Comparison of ENCODE assay signal across 38 cellular contexts in the genomic region with DNA sequence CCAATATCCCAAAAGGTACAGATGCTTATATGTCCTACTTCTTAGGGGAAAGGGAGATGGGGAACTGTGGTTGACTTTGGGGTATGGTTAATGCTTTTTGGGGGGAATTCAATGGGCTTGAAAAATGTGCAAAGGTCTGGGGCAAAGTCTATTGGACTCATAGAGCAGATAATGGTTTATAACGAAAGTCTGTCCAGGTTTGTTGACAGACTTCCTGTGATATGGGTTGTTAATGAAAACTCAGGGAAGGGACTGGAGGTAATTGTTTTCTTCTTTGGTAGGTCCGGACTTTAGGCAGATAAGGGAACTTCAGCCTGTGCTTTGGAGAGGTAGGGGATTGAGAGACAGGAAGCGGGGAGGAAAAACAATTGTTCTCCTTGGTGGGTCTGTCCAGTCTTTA.
"Had no signal": no experiment of that assay in that cellular context is flagged by ENCODE, and none has a peak within 500 bp of the region (broad histone marks: within the 10 kb centered on the region; RNA-seq: fewer than 3 reads in every experiment).

No MANE protein-coding gene starts in this region.

- H3K27ac Mint-ChIP-seq: activated B cell treated with CpG ODN at 0.5 μM for 24 hours; activated CD4-positive, alpha-beta memory T cell treated with anti-CD3 and anti-CD28 coated beads for 36 hours; activated CD4-positive, alpha-beta T cell treated with anti-CD3 and anti-CD28 coated beads, Interleukin-2, amount 10 ng/mL, durations not matched to agents 24 days and 14 days; activated CD8-positive, alpha-beta T cell treated with anti-CD3 and anti-CD28 coated beads for 36 hours; activated naive CD4-positive, alpha-beta T cell treated with anti-CD3 and anti-CD28 coated beads for 36 hours; activated naive CD4-positive, alpha-beta T cell treated with anti-CD3 and anti-CD28 coated beads, Interleukin-2, amount 50 U/mL, for 72 hours; activated naive CD8-positive, alpha-beta T cell treated with anti-CD3 and anti-CD28 coated beads for 36 hours; activated T-cell treated with anti-CD3 and anti-CD28 coated beads, Interleukin-2, amount 50 U/mL, for 72 hours; activated T-helper 1 cell treated with anti-CD3 and anti-CD28 coated beads, Interleukin-12 subunit alpha, Interleukin-12 subunit beta, Interleukin-2, Interleukin-4 antibody, amounts not matched to agents 30 ng/mL and 10 ng/mL and 1 ng/mL, durations not matched to agents 14 hours and 24 hours and 36 hours; activated T-helper 17 cell treated with anti-CD3 and anti-CD28 coated beads, Interleukin-2, amount 50 U/mL, for 72 hours; brain; T-helper 1 cell treated with Interleukin-12 subunit alpha and Interleukin-12 subunit beta and Interleukin-4 antibody, amounts not matched to agents 30 μg/mL and 1 μg/mL, for 36 hours; T-helper 2 cell treated with Interferon-gamma antibody and Interleukin-4, amounts not matched to agents 5 μg/mL and 100 μg/mL, for 36 hours had no signal

- H3K27me3 ChIP-seq: adrenal gland, cardiac muscle cell had no signal

- FAIRE-seq: bronchial epithelial cell, TTC549 had no signal

- H3K4me3 Mint-ChIP-seq: activated B cell treated with CpG ODN at 0.5 μM for 24 hours; activated CD4-positive, alpha-beta memory T cell treated with anti-CD3 and anti-CD28 coated beads for 36 hours; activated CD4-positive, alpha-beta T cell treated with anti-CD3 and anti-CD28 coated beads, Interleukin-2, amount 10 ng/mL, durations not matched to agents 24 days and 14 days; activated CD8-positive, alpha-beta T cell treated with anti-CD3 and anti-CD28 coated beads for 36 hours; activated naive CD4-positive, alpha-beta T cell treated with anti-CD3 and anti-CD28 coated beads for 36 hours; activated naive CD8-positive, alpha-beta T cell treated with anti-CD3 and anti-CD28 coated beads for 36 hours; activated T-cell treated with anti-CD3 and anti-CD28 coated beads, Interleukin-2, amount 50 U/mL, for 4 hours; activated T-cell treated with anti-CD3 and anti-CD28 coated beads, Interleukin-2, amount 50 U/mL, for 72 hours; activated T-helper 1 cell treated with anti-CD3 and anti-CD28 coated beads, Interleukin-12 subunit alpha, Interleukin-12 subunit beta, Interleukin-2, Interleukin-4 antibody, amounts not matched to agents 30 ng/mL and 10 ng/mL and 1 ng/mL, durations not matched to agents 14 hours and 24 hours and 36 hours; activated T-helper 17 cell treated with anti-CD3 and anti-CD28 coated beads, Interleukin-2, amount 50 U/mL, for 72 hours; brain; central memory CD8-positive, alpha-beta T cell; T-helper 1 cell treated with Interleukin-12 subunit alpha and Interleukin-12 subunit beta and Interleukin-4 antibody, amounts not matched to agents 30 μg/mL and 1 μg/mL, for 36 hours; T-helper 2 cell treated with Interferon-gamma antibody and Interleukin-4, amounts not matched to agents 5 μg/mL and 100 μg/mL, for 36 hours had no signal

- DNase-seq: activated B cell treated with CpG ODN at 0.5 μM for 24 hours; activated CD4-positive, alpha-beta memory T cell treated with anti-CD3 and anti-CD28 coated beads for 36 hours; activated CD4-positive, alpha-beta T cell treated with anti-CD3 and anti-CD28 coated beads for 4 hours; activated CD4-positive, alpha-beta T cell treated with anti-CD3 and anti-CD28 coated beads, Interleukin-2, amount 10 ng/mL, durations not matched to agents 24 days and 14 days; activated CD4-positive, alpha-beta T cell treated with anti-CD3 and anti-CD28 coated beads, Interleukin-2, amount 50 U/mL, for 1 hour; activated CD4-positive, alpha-beta T cell treated with anti-CD3 and anti-CD28 coated beads, Interleukin-2, amount 50 U/mL, for 4 hours; activated CD4-positive, CD25-positive, alpha-beta regulatory T cell treated with anti-CD3 and anti-CD28 coated beads, Interleukin-2, amount 50 U/mL, for 72 hours; activated CD8-positive, alpha-beta memory T cell treated with anti-CD3 and anti-CD28 coated beads, Interleukin-2, amount 50 U/mL, for 4 hours; activated CD8-positive, alpha-beta T cell treated with anti-CD3 and anti-CD28 coated beads for 36 hours; activated effector memory CD4-positive, alpha-beta T cell treated with anti-CD3 and anti-CD28 coated beads, Interleukin-2, amount 50 U/mL, for 16 hours; activated gamma-delta T cell treated with Interleukin-2 at 50 U/mL for 16 hours; activated naive CD4-positive, alpha-beta T cell; activated naive CD4-positive, alpha-beta T cell treated with anti-CD3 and anti-CD28 coated beads for 36 hours; activated naive CD4-positive, alpha-beta T cell treated with anti-CD3 and anti-CD28 coated beads, Interleukin-2, amount 50 U/mL, for 16 hours; activated naive CD8-positive, alpha-beta T cell treated with anti-CD3 and anti-CD28 coated beads for 36 hours; activated T-cell treated with anti-CD3 and anti-CD28 coated beads for 4 hours; activated T-cell treated with anti-CD3 and anti-CD28 coated beads, Interleukin-2, amount 50 U/mL, for 1 hour; activated T-cell treated with anti-CD3 and anti-CD28 coated beads, Interleukin-2, amount 50 U/mL, for 4 hours; activated T-cell treated with anti-CD3 and anti-CD28 coated beads, Interleukin-2, amount 50 U/mL, for 72 hours; adrenal gland; amniotic stem cell; aorta; caudate nucleus; cerebellar nuclear complex; T-helper 1 cell; T-helper 2 cell; T-helper 9 cell had no signal

- H3K36me3 Mint-ChIP-seq: activated CD4-positive, alpha-beta memory T cell treated with anti-CD3 and anti-CD28 coated beads for 36 hours; brain had no signal

- H3K27ac ChIP-seq: adrenal gland, cardiac muscle cell, VCaP had no signal

- H3K9me3 ChIP-seq: adrenal gland had no signal

- H3K4me1 Mint-ChIP-seq: activated B cell treated with CpG ODN at 0.5 μM for 24 hours; activated CD4-positive, alpha-beta T cell treated with anti-CD3 and anti-CD28 coated beads, Interleukin-2, amount 10 ng/mL, durations not matched to agents 24 days and 14 days; central memory CD8-positive, alpha-beta T cell had no signal

- H3K36me3 ChIP-seq: adrenal gland, cardiac muscle cell had no signal

- ATAC-seq: activated CD8-positive, alpha-beta T cell treated with anti-CD3 and anti-CD28 coated beads for 36 hours; activated naive CD4-positive, alpha-beta T cell treated with anti-CD3 and anti-CD28 coated beads, Interleukin-2, amount 50 U/mL, for 72 hours; activated T-cell treated with anti-CD3 and anti-CD28 coated beads, Interleukin-2, amount 50 U/mL, for 4 hours; activated T-cell treated with anti-CD3 and anti-CD28 coated beads, Interleukin-2, amount 50 U/mL, for 72 hours; activated T-helper 17 cell treated with anti-CD3 and anti-CD28 coated beads, Interleukin-2, amount 50 U/mL, for 72 hours had no signal

- H3K27me3 Mint-ChIP-seq: activated CD4-positive, alpha-beta memory T cell treated with anti-CD3 and anti-CD28 coated beads for 36 hours; activated CD8-positive, alpha-beta T cell treated with anti-CD3 and anti-CD28 coated beads for 36 hours; activated T-helper 17 cell treated with anti-CD3 and anti-CD28 coated beads, Interleukin-2, amount 50 U/mL, for 72 hours had no signal

- H3K4me1 ChIP-seq: adrenal gland had no signal

- H3K4me3 ChIP-seq: adrenal gland, cardiac muscle cell had no signal
